ENCODE assay signal across 8 cellular contexts in genomic region chr3:43995078-43995928, GRCh38.
DNase-seq lines count a peak whose midpoint lies in the region; ATAC-seq and TF ChIP-seq lines count a peak whose summit lies in the region.

No MANE protein-coding gene starts in this region.

- H3K4ac ChIP-seq in trophoblast cell (ENCODE audit: low read depth, low read length), result no peak overlapping the region

- H4K91ac ChIP-seq in trophoblast cell (ENCODE audit: low read depth, low read length), result no peak overlapping the region

- H3K23ac ChIP-seq in trophoblast cell (ENCODE audit: low read length), result no peak overlapping the region

- no peak overlapping the region for H3K9ac ChIP-seq in trophoblast cell (ENCODE audit: low read length)

- TF ChIP-seq CTCF in endothelial cell (IDR thresholded peaks at IDR 0.05; ENCODE audit: unreplicated experiment), result no peak

- no peak overlapping the region for H2BK5ac ChIP-seq in trophoblast cell (ENCODE audit: low read depth, low read length, poor library complexity)

- no peak overlapping the region for H2BK12ac ChIP-seq in trophoblast cell (ENCODE audit: low read length)

- no peak overlapping the region for H3K27ac ChIP-seq in trophoblast cell (ENCODE audit: low read depth, low read length)

- no peak overlapping the region for H3K14ac ChIP-seq in trophoblast cell (ENCODE audit: low read length)

- H3K36me3 Mint-ChIP-seq in T-cell (peaks cover 3% of the 10 kb centered on the region), endothelial cell (ENCODE audit: low read depth, unreplicated experiment) (peaks cover 4% of the 10 kb centered on the region)

- CTCF ChIA-PET in T-cell (lab: Charles Lee), result no interaction called here

- H3K36me3 ChIP-seq in HAP-1 (replicated peaks), result no peaks in the 10 kb centered on the region
- no peaks in the 10 kb centered on the region for H3K36me3 ChIP-seq in trophoblast cell (ENCODE audit: control insufficient read depth in 1 of 2, insufficient read depth in 2 of 2, low read length in 2 of 2)

- H3K4me3 Mint-ChIP-seq in T-cell (peak overlapping the region; percentile 68 to 89 (median 73)), endothelial cell (ENCODE audit: unreplicated experiment) (peak overlapping the region; percentile 78)

- no peak overlapping the region for H3K18ac ChIP-seq in trophoblast cell (ENCODE audit: low read length)

- H3K4me3 ChIP-seq in HAP-1 (peak overlapping the region; percentile 15), trophoblast cell (ENCODE audit: low read depth, low read length) (peak overlapping the region; percentile 45)

- no peak overlapping the region for H4K12ac ChIP-seq in trophoblast cell (ENCODE audit: low read depth, low read length)

- WGBS in trophoblast cell (ENCODE audit: extremely low coverage, insufficient coverage, insufficient read length), result no CpG with 5 or more reads among the region's 90 CpGs

- in situ Hi-C loops in HAP-1 (cut with MboI; ENCODE audit: low sequenced_read_pairs), result no loop called here

- H3K4me1 Mint-ChIP-seq in T-cell, result peaks cover 40 to 45% (median 40%) of the 10 kb centered on the region in 3 donors
- H3K4me1 Mint-ChIP-seq in endothelial cell (ENCODE audit: unreplicated experiment), result peaks cover 32% of the 10 kb centered on the region

- DNase-seq in COLO668 (lab: John Stamatoyannopoulos, UW; ENCODE audit: unreplicated experiment) (peak; percentile 85), HAP-1 (ENCODE audit: low spot score in 2 of 2) (peak; percentile 36 to 62), T-cell (peak in 1 of 34 experiments; percentile 23), endothelial cell (ENCODE audit: low spot score) (peak; percentile 17), trophoblast cell (peak in 1 of 2 donors; percentile 26), GF-D8 (lab: John Stamatoyannopoulos, UW) (no peak)

- H2AK5ac ChIP-seq in trophoblast cell (ENCODE audit: low read length), result no peak overlapping the region

- H2AFZ ChIP-seq in trophoblast cell (ENCODE audit: insufficient read depth, low read length, poor library complexity), result no peak overlapping the region

- H3K27me3 Mint-ChIP-seq in T-cell, result peaks cover 74 to 78% of the 10 kb centered on the region in 2 donors
- H3K27me3 Mint-ChIP-seq in endothelial cell (ENCODE audit: unreplicated experiment), result peaks cover 44% of the 10 kb centered on the region

- ATAC-seq in T-cell (replicated peaks in 1 of 4), result peak; percentile 35 to 70 (median 60)
- ATAC-seq in GM21825 (IDR thresholded peaks at IDR 0.05; ENCODE audit: unreplicated experiment), result no peak
- no peak for ATAC-seq in HG03457 (IDR thresholded peaks at IDR 0.05; ENCODE audit: unreplicated experiment)

- POLR2A ChIA-PET in T-cell (lab: Charles Lee), result no interaction called here

- H3K79me2 ChIP-seq in trophoblast cell (ENCODE audit: control insufficient read depth, insufficient read depth, low read length, poor library complexity), result no peaks in the 10 kb centered on the region

- no peak overlapping the region for H3K27ac Mint-ChIP-seq in T-cell
- no peak overlapping the region for H3K27ac Mint-ChIP-seq in endothelial cell (ENCODE audit: unreplicated experiment)

- H3K9me3 ChIP-seq in HAP-1 (peaks cover 13% of the 10 kb centered on the region; the same call in 1 of the 2 replicates), trophoblast cell (ENCODE audit: insufficient read depth, low read depth, low read length) (peaks cover 3% of the 10 kb centered on the region)

- peaks cover 8% of the 10 kb centered on the region; the same call in 1 of the 2 replicates for H3K27me3 ChIP-seq in HAP-1 (ENCODE audit: low read depth)
- H3K27me3 ChIP-seq in trophoblast cell (ENCODE audit: insufficient read depth, low read length), result peaks cover 57% of the 10 kb centered on the region

- H3K9me3 Mint-ChIP-seq in T-cell (peaks cover 3 to 20% (median 4%) of the 10 kb centered on the region in 3 donors), endothelial cell (ENCODE audit: unreplicated experiment) (peaks cover 8% of the 10 kb centered on the region)

- no peak overlapping the region for H4K8ac ChIP-seq in trophoblast cell (ENCODE audit: low read depth, low read length)

- peak overlapping the region; percentile 51 for H3K4me2 ChIP-seq in trophoblast cell (ENCODE audit: low read length)

- peaks cover 4% of the 10 kb centered on the region for H3K79me1 ChIP-seq in trophoblast cell (ENCODE audit: low read length)

- no peak overlapping the region for H2BK120ac ChIP-seq in trophoblast cell (ENCODE audit: insufficient read depth, low read length, poor library complexity)

- H3K4me1 ChIP-seq in HAP-1 (peaks cover 8% of the 10 kb centered on the region), trophoblast cell (ENCODE audit: control insufficient read depth in 1 of 2, insufficient read depth in 2 of 2, low read length in 2 of 2) (peaks cover 20 to 29% of the 10 kb centered on the region in 2 experiments)

Comparison
In these comparisons a context has a peak if more than half of its experiments do, and no peak if none do; other contexts are left out.
1. ATAC-seq: peak in T-cell (4 of 4); none in GM21825 (single experiment) and HG03457 (single experiment).